ENCODE assay signal across 19 cellular contexts in genomic region chr16:30720694-30721093, GRCh38. TPM values are rescaled to one million over a fixed set of nuclear protein-coding genes. Genes with fewer than 3 reads are reported as not detected.
DNase-seq lines count a peak whose midpoint lies in the region; ATAC-seq and TF ChIP-seq lines count a peak whose summit lies in the region.
"Had no signal": no experiment of that assay in that cellular context is flagged by ENCODE, and none has a peak within 500 bp of the region (broad histone marks: within the 10 kb centered on the region; RNA-seq: fewer than 3 reads in every experiment).

No MANE protein-coding gene starts in this region.

- DNase-seq in CD14-positive monocyte (ENCODE audit: low spot score) (no peak), PC-3 (no peak), thyroid gland (no peak)
- DNase-seq in naive thymus-derived CD4-positive, alpha-beta T cell: no peak
- DNase-seq: CD8-positive, alpha-beta memory T cell; EL; H7; MM.1S; NCI-H1105 treated with DMSO at 0.1 percent for 48 hours; NCI-H1930; NCI-H2171; NCI-H446 treated with DMSO at 0.1 percent for 48 hours; NCI-H748 treated with DMSO at 0.1 percent for 48 hours; PC-9 had no signal

- H3K27ac ChIP-seq in PC-3 (ENCODE audit: low read length) (peak overlapping the region; percentile 94), thyroid gland (no peak overlapping the region)
- no peak overlapping the region for H3K27ac ChIP-seq in naive thymus-derived CD4-positive, alpha-beta T cell (ENCODE audit: low read depth, low read length)
- H3K27ac ChIP-seq: PC-9 had no signal

- no TSS peak for BruUV-seq in PC-3 (replicated peaks; lab: Mats Ljungman, UMichigan)

- POLR2A ChIA-PET in PC-3 (lab: Charles Lee; ENCODE audit: unreplicated experiment): no interaction called here
- POLR2A ChIA-PET in naive thymus-derived CD4-positive, alpha-beta T cell (lab: Charles Lee): no interaction called here

- no peaks in the 10 kb centered on the region for H3K9me2 ChIP-seq in PC-3 (replicated peaks; ENCODE audit: low read length)

- no peak for ATAC-seq in PC-3
- ATAC-seq in naive thymus-derived CD4-positive, alpha-beta T cell: no peak
- no peak for ATAC-seq in HG03045 (IDR thresholded peaks at IDR 0.05; ENCODE audit: unreplicated experiment)
- ATAC-seq in HG02973 (IDR thresholded peaks at IDR 0.05; ENCODE audit: unreplicated experiment): no peak
- ATAC-seq: HepG2 had no signal

- no peaks in the 10 kb centered on the region for H4K20me1 ChIP-seq in PC-3 (ENCODE audit: low read length)

- intact Hi-C loops in CD14-positive monocyte (cut with micrococcal nuclease): loop anchor here in 1 of 2 donors (5.0 kb wide), 1 partner anchor 37 kb away; no protein-coding TSS in a partner anchor
- intact Hi-C loops in PC-3 (cut with micrococcal nuclease): no loop called here
- intact Hi-C loops in dendritic cell treated with granulocyte-macrophage colony-stimulating factor and Interleukin-4, amounts not matched to agents 40 ng/mL and 50 ng/mL, for 4 days (cut with micrococcal nuclease): no loop called here
- intact Hi-C loops in naive thymus-derived CD4-positive, alpha-beta T cell (cut with micrococcal nuclease): no loop called here
- intact Hi-C loops in thyroid gland (cut with DNase I): no loop called here

- H3K79me2 ChIP-seq in PC-3 (ENCODE audit: low read length): peaks cover 60% of the 10 kb centered on the region

- H3K27me3 Mint-ChIP-seq in CD14-positive monocyte (ENCODE audit: low read depth in 3 of 3): peaks cover 0 to 5% (median 4%) of the 10 kb centered on the region in 3 donors
- no peaks in the 10 kb centered on the region for H3K27me3 Mint-ChIP-seq in dendritic cell treated with granulocyte-macrophage colony-stimulating factor and Interleukin-4, amounts not matched to agents 40 ng/mL and 50 ng/mL, for 4 days
- no peaks in the 10 kb centered on the region for H3K27me3 Mint-ChIP-seq in naive thymus-derived CD4-positive, alpha-beta T cell
- H3K27me3 Mint-ChIP-seq: B cell; CD8-positive, alpha-beta memory T cell had no signal

- no peak overlapping the region for H2AFZ ChIP-seq in PC-3 (ENCODE audit: low read length)
- H2AFZ ChIP-seq: PC-9 had no signal

- 0 out of 2 replicates have a peak overlapping the region, but pooled peaks have one; percentile 60 for H3K9ac ChIP-seq in PC-3 (ENCODE audit: low read length)

- H3K4me3 ChIP-seq in PC-3 (ENCODE audit: low read length): no peak overlapping the region
- H3K4me3 ChIP-seq in naive thymus-derived CD4-positive, alpha-beta T cell (ENCODE audit: low read length): no peak overlapping the region
- H3K4me3 ChIP-seq in thyroid gland (replicated peaks in 1 of 3): no peak overlapping the region
- H3K4me3 ChIP-seq: PC-9 had no signal

- H3K36me3 Mint-ChIP-seq in CD14-positive monocyte: peaks cover 76 to 88% of the 10 kb centered on the region in 2 donors
- peaks cover 93% of the 10 kb centered on the region for H3K36me3 Mint-ChIP-seq in dendritic cell treated with granulocyte-macrophage colony-stimulating factor and Interleukin-4, amounts not matched to agents 40 ng/mL and 50 ng/mL, for 4 days (ENCODE audit: low read depth)
- peaks cover 23 to 64% (median 56%) of the 10 kb centered on the region in 5 donors for H3K36me3 Mint-ChIP-seq in naive thymus-derived CD4-positive, alpha-beta T cell

- H3K36me3 ChIP-seq in PC-3 (ENCODE audit: low read depth, low read length) (peaks cover 67% of the 10 kb centered on the region), thyroid gland (peaks cover 87 to 95% of the 10 kb centered on the region in 2 donors)
- peaks cover 47 to 92% (median 61%) of the 10 kb centered on the region in 3 experiments for H3K36me3 ChIP-seq in naive thymus-derived CD4-positive, alpha-beta T cell (ENCODE audit: control insufficient read depth in 2 of 3, insufficient read depth in 3 of 3, low read length in 3 of 3)

- no peaks in the 10 kb centered on the region for H3K27me3 ChIP-seq in PC-3 (ENCODE audit: low read length)
- no peaks in the 10 kb centered on the region for H3K27me3 ChIP-seq in naive thymus-derived CD4-positive, alpha-beta T cell (ENCODE audit: control insufficient read depth in 2 of 2, insufficient read depth in 2 of 2, low read length in 2 of 2)
- no peaks in the 10 kb centered on the region for H3K27me3 ChIP-seq in thyroid gland

- H3K4me3 Mint-ChIP-seq in CD14-positive monocyte: no peak overlapping the region
- no peak overlapping the region for H3K4me3 Mint-ChIP-seq in dendritic cell treated with granulocyte-macrophage colony-stimulating factor and Interleukin-4, amounts not matched to agents 40 ng/mL and 50 ng/mL, for 4 days
- no peak overlapping the region for H3K4me3 Mint-ChIP-seq in naive thymus-derived CD4-positive, alpha-beta T cell
- H3K4me3 Mint-ChIP-seq: B cell; CD8-positive, alpha-beta memory T cell had no signal

- H3K27ac Mint-ChIP-seq in CD14-positive monocyte: peak overlapping the region in 4 of 7 donors; percentile 28 to 85 (median 69)
- H3K27ac Mint-ChIP-seq in dendritic cell treated with granulocyte-macrophage colony-stimulating factor and Interleukin-4, amounts not matched to agents 40 ng/mL and 50 ng/mL, for 4 days: peak overlapping the region; percentile 6
- peak overlapping the region in 5 of 9 donors; percentile 12 to 79 (median 48) for H3K27ac Mint-ChIP-seq in naive thymus-derived CD4-positive, alpha-beta T cell
- H3K27ac Mint-ChIP-seq: B cell had no signal

- WGBS in thyroid gland, 2 donors: 81 to 96% methylated on average over 8 to 9 of the region's 9 CpGs

- H3K4me1 Mint-ChIP-seq in CD14-positive monocyte: peaks cover 43% of the 10 kb centered on the region
- peaks cover 74% of the 10 kb centered on the region for H3K4me1 Mint-ChIP-seq in dendritic cell treated with granulocyte-macrophage colony-stimulating factor and Interleukin-4, amounts not matched to agents 40 ng/mL and 50 ng/mL, for 4 days (ENCODE audit: low read depth)
- peaks cover 8 to 27% (median 24%) of the 10 kb centered on the region in 7 donors for H3K4me1 Mint-ChIP-seq in naive thymus-derived CD4-positive, alpha-beta T cell

- H3K4me1 ChIP-seq in PC-3 (ENCODE audit: insufficient read depth, low read length): peaks cover 29% of the 10 kb centered on the region
- peaks cover 0 to 5% of the 10 kb centered on the region in 2 donors for H3K4me1 ChIP-seq in naive thymus-derived CD4-positive, alpha-beta T cell (ENCODE audit: control insufficient read depth in 2 of 2, insufficient read depth in 2 of 2, low read length in 2 of 2)
- no peaks in the 10 kb centered on the region for H3K4me1 ChIP-seq in thyroid gland

- peaks cover 0 to 5% (median 0%) of the 10 kb centered on the region in 7 donors for H3K9me3 Mint-ChIP-seq in CD14-positive monocyte
- no peaks in the 10 kb centered on the region for H3K9me3 Mint-ChIP-seq in dendritic cell treated with granulocyte-macrophage colony-stimulating factor and Interleukin-4, amounts not matched to agents 40 ng/mL and 50 ng/mL, for 4 days
- peaks cover 0 to 3% (median 0%) of the 10 kb centered on the region in 11 donors for H3K9me3 Mint-ChIP-seq in naive thymus-derived CD4-positive, alpha-beta T cell
- H3K9me3 Mint-ChIP-seq: CD8-positive, alpha-beta memory T cell had no signal

- TF ChIP-seq CTCF in CD14-positive monocyte (IDR thresholded peaks at IDR 0.05): no peak
- TF ChIP-seq CTCF in PC-3 (conservative IDR thresholded peaks at IDR 0.05; ENCODE audit: low read depth, low read length): no peak
- TF ChIP-seq CTCF in thyroid gland (IDR thresholded peaks at IDR 0.05): no peak

- no peaks in the 10 kb centered on the region for H3K9me3 ChIP-seq in PC-3 (ENCODE audit: low read length)
- H3K9me3 ChIP-seq in naive thymus-derived CD4-positive, alpha-beta T cell (ENCODE audit: control insufficient read depth in 2 of 3, low read length in 3 of 3): no peaks in the 10 kb centered on the region
- H3K9me3 ChIP-seq in thyroid gland: no peaks in the 10 kb centered on the region

- no peaks in the 10 kb centered on the region for H3F3A ChIP-seq in PC-3 (ENCODE audit: low read length, unreplicated experiment)

- TF ChIP-seq POLR2A in thyroid gland (IDR thresholded peaks at IDR 0.05): no peak

- CTCF ChIA-PET in PC-3 (lab: Charles Lee): no interaction called here
- CTCF ChIA-PET in naive thymus-derived CD4-positive, alpha-beta T cell (lab: Charles Lee): no interaction called here

- H3K4me2 ChIP-seq in PC-3 (ENCODE audit: low read length): peak overlapping the region; percentile 44; the same call in 1 of the 2 replicates
- H3K4me2 ChIP-seq: PC-9 had no signal

RNA-seq across cellular contexts. Expression of gene SRCAP, which starts 21.7 kb away (rescaled TPM):
- 1 to 10 TPM; 3.0 to 6.3 TPM for polyA plus RNA-seq in CD14-positive monocyte
- total RNA-seq in PC-3 (2014; rRNA removed) (19.0 and 29.6 TPM in 2 replicates), thyroid gland (10 to 100 TPM; 32.9 to 57.7 (median 50.7) TPM)
- total RNA-seq in naive thymus-derived CD4-positive, alpha-beta T cell: 100 to 1,000 TPM in 2 of 5 experiments, 10 to 100 TPM in 3; 82.6 to 111 (median 97.5) TPM
- 10 to 100 TPM; 11.8 to 40.5 TPM for polyA plus RNA-seq in naive thymus-derived CD4-positive, alpha-beta T cell

RNA-seq across cellular contexts. Expression of gene PHKG2, which starts 27.5 kb away (rescaled TPM):
- polyA plus RNA-seq in CD14-positive monocyte: 10 to 100 TPM; 45.4 to 54.2 TPM
- total RNA-seq in PC-3 (2014; rRNA removed) (28.6 and 30.9 TPM in 2 replicates), thyroid gland (10 to 100 TPM; 28.1 to 52.8 (median 42.3) TPM)
- 10 to 100 TPM; 33.2 to 57.8 (median 46.7) TPM for total RNA-seq in naive thymus-derived CD4-positive, alpha-beta T cell
- 10 to 100 TPM; 37.2 to 43.5 TPM for polyA plus RNA-seq in naive thymus-derived CD4-positive, alpha-beta T cell

RNA-seq across cellular contexts. Expression of gene CFAP119, which starts 41.2 kb away (rescaled TPM):
- 1 to 10 TPM; 2.4 to 3.5 TPM for polyA plus RNA-seq in CD14-positive monocyte
- total RNA-seq in PC-3 (2014; rRNA removed) (8.6 and 9.6 TPM in 2 replicates), thyroid gland (10 to 100 TPM in 3 of 4 donors, 1 to 10 TPM in 1; 9.6 to 24.7 (median 15.5) TPM)
- total RNA-seq in naive thymus-derived CD4-positive, alpha-beta T cell: 1 to 10 TPM; 2.3 to 5.9 (median 2.9) TPM
- under 1 TPM; 0.41 to 0.63 TPM for polyA plus RNA-seq in naive thymus-derived CD4-positive, alpha-beta T cell

RNA-seq across cellular contexts. Expression of gene RNF40, which starts 41.4 kb away (rescaled TPM):
- polyA plus RNA-seq in CD14-positive monocyte: 10 to 100 TPM; 14.8 to 34.9 TPM
- 64.1 and 80.2 TPM in 2 replicates for total RNA-seq in PC-3 (2014; rRNA removed)
- total RNA-seq in naive thymus-derived CD4-positive, alpha-beta T cell: 100 to 1,000 TPM in 3 of 5 experiments, 10 to 100 TPM in 2; 68.7 to 122 (median 114) TPM
- 10 to 100 TPM; 19.4 to 50.7 TPM for polyA plus RNA-seq in naive thymus-derived CD4-positive, alpha-beta T cell
- 100 to 1,000 TPM; 105 to 147 (median 113) TPM for total RNA-seq in thyroid gland

Comparison
In these comparisons a context has a peak if more than half of its experiments do, and no peak if none do; other contexts are left out.
1. H3K27ac Mint-ChIP-seq: peak in every context shown above with its lines; median percentile 69 in CD14-positive monocyte; 48 in naive thymus-derived CD4-positive, alpha-beta T cell; 6 in dendritic cell treated with granulocyte-macrophage colony-stimulating factor and Interleukin-4, amounts not matched to agents 40 ng/mL and 50 ng/mL, for 4 days.